ENCODE assay signal across 1 cellular context in the genomic region with DNA sequence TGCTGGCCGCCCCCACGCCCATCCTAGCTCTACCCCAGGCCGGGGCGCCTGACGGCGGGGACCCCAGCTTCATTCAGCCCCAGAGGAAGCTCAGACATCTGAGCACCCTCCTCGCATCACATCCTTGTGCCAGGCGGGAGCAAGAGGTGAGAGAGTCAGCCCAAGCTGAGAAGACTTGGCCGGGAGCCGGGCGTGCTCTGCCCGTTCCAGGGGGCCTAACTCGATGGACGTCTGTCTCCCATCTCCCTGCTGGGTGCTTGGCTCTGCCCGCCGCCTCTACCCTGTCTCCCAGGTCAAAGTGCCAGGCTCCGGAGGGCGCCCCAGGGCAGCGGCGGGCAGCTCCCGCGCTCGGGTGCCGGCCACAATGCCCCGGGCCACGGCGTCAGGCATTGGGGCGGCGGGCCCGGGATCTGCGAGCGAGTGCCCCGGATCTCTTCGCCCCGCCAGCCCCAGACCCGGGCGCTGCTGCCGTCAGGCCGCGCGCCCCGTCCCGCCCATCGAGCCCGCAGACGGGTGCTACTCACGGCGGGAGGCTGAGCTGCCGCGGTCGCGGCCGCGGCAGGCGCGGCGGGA.
TF ChIP-seq lines count a peak whose summit lies in the region.

No MANE protein-coding gene starts in this region.

TF ChIP-seq in A549, 52 proteins besides CTCF, POLR2A, EP300 and RAD21 (continued from another document):
- no peak for TF ChIP-seq NR3C1 (IDR thresholded peaks at IDR 0.05)
- no peak for TF ChIP-seq ESRRA (IDR thresholded peaks at IDR 0.05; ENCODE audit: borderline replicate concordance, low read length)
